2 cellular contexts compared by ENCODE assay signal in the genomic region with DNA sequence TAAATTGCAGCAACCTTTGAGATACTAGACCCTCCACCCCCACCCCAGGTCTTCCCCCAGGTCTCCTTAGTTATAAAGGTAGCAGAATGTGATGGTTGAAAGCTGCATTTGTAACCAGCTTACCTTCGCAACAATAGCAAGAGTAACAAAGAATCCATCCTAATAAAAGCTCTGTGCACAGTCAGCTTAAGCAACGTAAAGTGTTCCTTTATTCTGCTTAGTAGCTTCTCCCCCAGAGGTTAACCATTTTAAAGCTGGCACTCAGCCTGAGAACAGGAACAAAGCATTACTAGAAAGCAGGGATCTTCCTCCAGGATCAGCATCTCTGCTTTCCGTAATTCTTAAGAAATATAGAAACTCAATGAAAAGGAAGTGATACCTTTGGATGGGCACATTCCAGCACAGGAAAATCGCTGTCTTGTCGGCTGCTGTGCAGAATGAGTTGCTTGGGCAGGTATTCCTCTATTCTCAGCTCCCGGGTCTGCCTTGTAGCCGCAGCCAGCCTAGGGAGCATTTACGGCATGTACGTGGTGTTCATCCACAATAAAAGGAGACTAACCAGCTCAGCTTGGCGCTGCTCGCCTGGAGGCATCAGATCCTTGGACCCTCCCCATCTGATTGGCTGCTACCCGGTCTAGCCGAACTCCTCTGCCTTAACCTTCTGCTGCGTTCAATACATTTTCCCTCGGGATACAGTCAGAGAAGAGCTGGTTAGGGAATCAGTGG.
TF ChIP-seq lines count a peak whose summit lies in the region.

No MANE protein-coding gene starts in this region.

TF ChIP-seq in SK-N-SH, 30 proteins besides CTCF, POLR2A, EP300 and RAD21:
- TF ChIP-seq MEF2A (IDR thresholded peaks at IDR 0.05; ENCODE audit: borderline replicate concordance, low read depth) = no peak
- no peak for TF ChIP-seq TAF1 (IDR thresholded peaks at IDR 0.05; ENCODE audit: borderline replicate concordance, low read depth, low read length)
- TF ChIP-seq, protein P1, sequence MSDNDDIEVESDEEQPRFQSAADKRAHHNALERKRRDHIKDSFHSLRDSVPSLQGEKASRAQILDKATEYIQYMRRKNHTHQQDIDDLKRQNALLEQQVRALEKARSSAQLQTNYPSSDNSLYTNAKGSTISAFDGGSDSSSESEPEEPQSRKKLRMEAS (IDR thresholded peaks at IDR 0.05; ENCODE audit: low read depth) = no peak
- no peak for TF ChIP-seq NFIC (IDR thresholded peaks at IDR 0.05; ENCODE audit: borderline replicate concordance)
- no peak for TF ChIP-seq FOXM1 (IDR thresholded peaks at IDR 0.05; ENCODE audit: low read depth)
- no peak for TF ChIP-seq FOSL2 (IDR thresholded peaks at IDR 0.05; ENCODE audit: borderline replicate concordance, low read depth)
- no peak for TF ChIP-seq RFX5 (IDR thresholded peaks at IDR 0.05; ENCODE audit: low read length)
- no peak for TF ChIP-seq GABPA (IDR thresholded peaks at IDR 0.05; ENCODE audit: low read depth)
- TF ChIP-seq, protein P2, sequence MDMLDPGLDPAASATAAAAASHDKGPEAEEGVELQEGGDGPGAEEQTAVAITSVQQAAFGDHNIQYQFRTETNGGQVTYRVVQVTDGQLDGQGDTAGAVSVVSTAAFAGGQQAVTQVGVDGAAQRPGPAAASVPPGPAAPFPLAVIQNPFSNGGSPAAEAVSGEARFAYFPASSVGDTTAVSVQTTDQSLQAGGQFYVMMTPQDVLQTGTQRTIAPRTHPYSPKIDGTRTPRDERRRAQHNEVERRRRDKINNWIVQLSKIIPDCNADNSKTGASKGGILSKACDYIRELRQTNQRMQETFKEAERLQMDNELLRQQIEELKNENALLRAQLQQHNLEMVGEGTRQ (IDR thresholded peaks at IDR 0.05; ENCODE audit: borderline replicate concordance, low read depth, low read length) = no peak
- no peak for TF ChIP-seq ELF1 (IDR thresholded peaks at IDR 0.05)

TF ChIP-seq in GM12891, 5 proteins besides CTCF, POLR2A, EP300 and RAD21:
- no peak for TF ChIP-seq POLR2AphosphoS5 (IDR thresholded peaks at IDR 0.05; ENCODE audit: low read depth, low read length)
- TF ChIP-seq SPI1 (IDR thresholded peaks at IDR 0.05; ENCODE audit: low read depth, low read length) = no peak
- no peak for TF ChIP-seq POU2F2 (IDR thresholded peaks at IDR 0.05; ENCODE audit: low read depth, low read length)
- TF ChIP-seq TAF1 (IDR thresholded peaks at IDR 0.05; ENCODE audit: low read depth, low read length) = no peak
- TF ChIP-seq PAX5 (IDR thresholded peaks at IDR 0.05; ENCODE audit: insufficient read depth, low read length, severe bottlenecking) = no peak
